Comparison of ENCODE assay signal across 9 cellular contexts in the genomic region with DNA sequence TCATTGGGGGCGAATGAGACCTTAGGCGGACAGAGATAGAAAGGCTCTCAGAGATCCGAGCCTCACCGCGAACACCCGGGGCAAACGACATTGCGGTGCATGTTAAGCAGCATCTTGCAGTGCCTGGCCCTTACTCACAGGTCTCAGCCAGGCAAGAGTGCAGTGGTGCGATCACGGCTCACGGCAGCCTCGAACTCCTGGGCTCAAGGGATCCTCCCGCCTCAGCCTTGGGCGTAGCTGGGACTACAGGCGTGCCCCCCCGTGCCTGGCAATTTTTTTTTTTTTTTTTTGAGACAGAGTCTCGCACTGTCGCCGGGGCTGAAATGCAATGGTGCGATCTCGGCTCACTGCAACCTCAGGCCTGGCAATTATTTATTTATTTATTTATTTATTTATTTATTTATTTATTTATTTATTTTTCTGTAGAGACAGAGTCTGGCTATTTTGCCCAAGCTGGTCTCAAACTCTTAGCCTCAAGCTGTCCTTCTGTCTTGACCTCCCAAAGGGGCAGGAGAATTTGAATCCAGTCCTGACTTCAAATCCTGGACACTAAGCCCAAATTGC. TPM values are rescaled to one million over a fixed set of nuclear protein-coding genes. Genes with fewer than 3 reads are reported as not detected.
DNase-seq lines count a peak whose midpoint lies in the region; ATAC-seq and TF ChIP-seq lines count a peak whose summit lies in the region.
"Had no signal": no experiment of that assay in that cellular context is flagged by ENCODE, and none has a peak within 500 bp of the region (broad histone marks: within the 10 kb centered on the region; RNA-seq: fewer than 3 reads in every experiment).

No MANE protein-coding gene starts in this region.

- no peaks in the 10 kb centered on the region for H3K4me1 ChIP-seq in psoas muscle

- in situ Hi-C loops in brain microvascular endothelial cell (cut with HindIII; ENCODE audit: low pct_ligation_motif_present, low sequenced_read_pairs): no loop called here

- peak overlapping the region; percentile 57 for H3K4me3 ChIP-seq in epithelial cell of esophagus (ENCODE audit: low read length)
- peak overlapping the region; percentile 69 for H3K4me3 ChIP-seq in psoas muscle
- H3K4me3 ChIP-seq in brain microvascular endothelial cell (ENCODE audit: low read depth, low read length): no peak overlapping the region

- peak; percentile 11 for DNase-seq in EL
- DNase-seq in NCI-H69 (lab: John Stamatoyannopoulos, UW): peak; percentile 83
- DNase-seq in epithelial cell of esophagus (ENCODE audit: low read depth): no peak
- no peak for DNase-seq in psoas muscle
- DNase-seq in HuH-7.5 (ENCODE audit: low spot score): no peak
- DNase-seq in brain microvascular endothelial cell: no peak

- no peak overlapping the region for H3K27ac ChIP-seq in psoas muscle
- no peak overlapping the region for H3K27ac ChIP-seq in brain microvascular endothelial cell

- WGBS in psoas muscle, 3 donors: 60 to 67% (median 66%) methylated on average over 21 of the region's 21 CpGs

- H3K9me3 ChIP-seq in psoas muscle: no peaks in the 10 kb centered on the region

- intact Hi-C loops in psoas muscle (cut with DNase I): no loop called here

- H3K27me3 ChIP-seq in psoas muscle (ENCODE audit: insufficient read depth in 3 of 3, low read length in 2 of 3) (peaks cover 0 to 34% (median 11%) of the 10 kb centered on the region in 3 donors), brain microvascular endothelial cell (replicated peaks) (no peaks in the 10 kb centered on the region)

- ATAC-seq in psoas muscle (no peak), HG03280 (IDR thresholded peaks at IDR 0.05; ENCODE audit: unreplicated experiment) (no peak), GM21825 (IDR thresholded peaks at IDR 0.05; ENCODE audit: unreplicated experiment) (no peak)

- no peaks in the 10 kb centered on the region for H3K36me3 ChIP-seq in psoas muscle (ENCODE audit: insufficient read depth in 1 of 2, low read depth in 1 of 2)
- H3K36me3 ChIP-seq in brain microvascular endothelial cell (replicated peaks): no peaks in the 10 kb centered on the region

- TF ChIP-seq CTCF in epithelial cell of esophagus (IDR thresholded peaks at IDR 0.05; ENCODE audit: insufficient read depth, low read depth, low read length, missing control alignments) (no peak), psoas muscle (IDR thresholded peaks at IDR 0.05) (no peak), brain microvascular endothelial cell (IDR thresholded peaks at IDR 0.05; ENCODE audit: low read depth, low read length, missing control alignments) (no peak)

RNA-seq across cellular contexts. Expression of gene LAMA3, which starts 1.3 kb away (rescaled TPM):
- total RNA-seq in psoas muscle: 1 to 10 TPM in 3 of 4 donors, under 1 TPM in 1; 0.49 to 4.2 (median 1.8) TPM
- polyA plus RNA-seq in psoas muscle: 1 to 10 TPM in 1 of 3 donors, under 1 TPM in 2; 0.55 to 2.7 (median 0.62) TPM
- total RNA-seq: T-helper 1 cell treated with Interleukin-12 subunit alpha and Interleukin-12 subunit beta and Interleukin-4 antibody, amounts not matched to agents 30 ng/mL and 1 ng/mL, for 36 hours had no signal

RNA-seq across cellular contexts. Expression of gene ANKRD29, which starts 27.9 kb away (rescaled TPM):
- total RNA-seq in psoas muscle: 1 to 10 TPM in 1 of 4 donors, under 1 TPM in 3; 0.57 to 2.1 (median 0.77) TPM
- polyA plus RNA-seq in psoas muscle: 1 to 10 TPM; 1.1 to 1.3 (median 1.2) TPM

Comparison
In these comparisons a context has a peak if more than half of its experiments do, and no peak if none do; other contexts are left out.
1. DNase-seq: peak in EL (single experiment) and NCI-H69 (single experiment); none in epithelial cell of esophagus (single experiment), psoas muscle (0 of 2), HuH-7.5 (single experiment) and brain microvascular endothelial cell (single experiment).